Comparison of ENCODE assay signal across 8 cellular contexts in genomic region chr18:54223568-54224241, GRCh38. TPM values are rescaled to one million over a fixed set of nuclear protein-coding genes. Genes with fewer than 3 reads are reported as not detected.
A peak's percentile ranks its signal among the peaks of the same experiment; 100 is the strongest.
DNase-seq lines count a peak whose midpoint lies in the region; ATAC-seq and TF ChIP-seq lines count a peak whose summit lies in the region.

No MANE protein-coding gene starts in this region.

- peak overlapping the region; percentile 62 for H3K27ac ChIP-seq in psoas muscle

- H3K36me3 Mint-ChIP-seq in activated naive CD8-positive, alpha-beta T cell treated with anti-CD3 and anti-CD28 coated beads, Interleukin-2, amount 50 U/mL, for 24 hours (ENCODE audit: low read depth): peaks cover 20% of the 10 kb centered on the region

- peaks cover 54% of the 10 kb centered on the region for H3K4me1 Mint-ChIP-seq in activated naive CD8-positive, alpha-beta T cell treated with anti-CD3 and anti-CD28 coated beads, Interleukin-2, amount 50 U/mL, for 24 hours

- no peak for TF ChIP-seq CTCF in psoas muscle (IDR thresholded peaks at IDR 0.05)

- DNase-seq in ELR (ENCODE audit: low read depth) (peak; percentile 92), HAP-1 (ENCODE audit: low spot score in 2 of 2) (peak; percentile 55 to 59), LoVo (ENCODE audit: low spot score) (peak; percentile 78), left cardiac atrium (peak; percentile 79), psoas muscle (peak; percentile 62 to 66), NAMALWA (ENCODE audit: low spot score) (no peak)
- peak; percentile 48 for DNase-seq in activated naive CD8-positive, alpha-beta T cell treated with anti-CD3 and anti-CD28 coated beads, Interleukin-2, amount 50 U/mL, for 24 hours

- in situ Hi-C loops in HAP-1 (cut with MboI; ENCODE audit: low sequenced_read_pairs): no loop called here

- no peaks in the 10 kb centered on the region for H3K9me3 Mint-ChIP-seq in activated naive CD8-positive, alpha-beta T cell treated with anti-CD3 and anti-CD28 coated beads, Interleukin-2, amount 50 U/mL, for 24 hours

- peak; percentile 31 for ATAC-seq in SK-N-SH treated with all-trans-retinoic acid at 6 μM for 48 hours
- peak; percentile 31 for ATAC-seq in activated naive CD8-positive, alpha-beta T cell treated with anti-CD3 and anti-CD28 coated beads, Interleukin-2, amount 50 U/mL, for 24 hours
- ATAC-seq in left cardiac atrium: peak in 1 of 2 donors; percentile 39
- ATAC-seq in psoas muscle: peak in 1 of 4 donors; percentile 18

- H3K36me3 ChIP-seq in HAP-1 (replicated peaks) (peaks cover 5% of the 10 kb centered on the region), psoas muscle (ENCODE audit: insufficient read depth in 1 of 2, low read depth in 1 of 2) (no peaks in the 10 kb centered on the region)

- H3K9me3 ChIP-seq in HAP-1 (no peaks in the 10 kb centered on the region), psoas muscle (no peaks in the 10 kb centered on the region)

- peak overlapping the region; percentile 91 for H3K27ac Mint-ChIP-seq in activated naive CD8-positive, alpha-beta T cell treated with anti-CD3 and anti-CD28 coated beads, Interleukin-2, amount 50 U/mL, for 24 hours

- H3K4me3 Mint-ChIP-seq in activated naive CD8-positive, alpha-beta T cell treated with anti-CD3 and anti-CD28 coated beads, Interleukin-2, amount 50 U/mL, for 24 hours: peak overlapping the region; percentile 93

- H3K4me1 ChIP-seq in HAP-1 (peaks cover 21% of the 10 kb centered on the region), psoas muscle (peaks cover 19% of the 10 kb centered on the region)

- H3K4me3 ChIP-seq in HAP-1: peak overlapping the region; percentile 42
- H3K4me3 ChIP-seq in psoas muscle: peak overlapping the region; percentile 74

- H3K27me3 Mint-ChIP-seq in activated naive CD8-positive, alpha-beta T cell treated with anti-CD3 and anti-CD28 coated beads, Interleukin-2, amount 50 U/mL, for 24 hours: no peaks in the 10 kb centered on the region

- WGBS in psoas muscle, 3 donors: 1 to 3% (median 2%) methylated on average over 23 to 38 of the region's 39 CpGs

- H3K27me3 ChIP-seq in HAP-1 (ENCODE audit: low read depth) (no peaks in the 10 kb centered on the region), psoas muscle (ENCODE audit: insufficient read depth in 3 of 3, low read length in 2 of 3) (no peaks in the 10 kb centered on the region)

- intact Hi-C loops in left cardiac atrium (cut with DNase I): loop anchor here in 1 of 2 donors (2.0 kb wide), 1 partner anchor 45 kb away; the partner anchor contains the start of gene POLI
- intact Hi-C loops in psoas muscle (cut with DNase I): loop anchor here (1.0 to 5.0 kb wide), 2 partner anchors 44 to 46 kb away; partner anchors contain the start of gene POLI (in 2 of the 2)

TF ChIP-seq in SK-N-SH treated with all-trans-retinoic acid at 6 μM for 48 hours, 23 proteins besides CTCF, POLR2A, EP300 and RAD21:
- no peak for TF ChIP-seq ZNF8 (CRISPR knock-in tag; IDR thresholded peaks at IDR 0.05)
- no peak for TF ChIP-seq CREB5 (CRISPR knock-in tag; IDR thresholded peaks at IDR 0.05; ENCODE audit: low read depth)
- no peak for TF ChIP-seq ESRRG (CRISPR knock-in tag; IDR thresholded peaks at IDR 0.05)
- no peak for TF ChIP-seq TCF4 (CRISPR knock-in tag; IDR thresholded peaks at IDR 0.05; ENCODE audit: borderline replicate concordance)
- no peak for TF ChIP-seq ZC3H10 (CRISPR knock-in tag; IDR thresholded peaks at IDR 0.05)
- no peak for TF ChIP-seq ISL1 (CRISPR knock-in tag; IDR thresholded peaks at IDR 0.05)
- TF ChIP-seq, protein P1, sequence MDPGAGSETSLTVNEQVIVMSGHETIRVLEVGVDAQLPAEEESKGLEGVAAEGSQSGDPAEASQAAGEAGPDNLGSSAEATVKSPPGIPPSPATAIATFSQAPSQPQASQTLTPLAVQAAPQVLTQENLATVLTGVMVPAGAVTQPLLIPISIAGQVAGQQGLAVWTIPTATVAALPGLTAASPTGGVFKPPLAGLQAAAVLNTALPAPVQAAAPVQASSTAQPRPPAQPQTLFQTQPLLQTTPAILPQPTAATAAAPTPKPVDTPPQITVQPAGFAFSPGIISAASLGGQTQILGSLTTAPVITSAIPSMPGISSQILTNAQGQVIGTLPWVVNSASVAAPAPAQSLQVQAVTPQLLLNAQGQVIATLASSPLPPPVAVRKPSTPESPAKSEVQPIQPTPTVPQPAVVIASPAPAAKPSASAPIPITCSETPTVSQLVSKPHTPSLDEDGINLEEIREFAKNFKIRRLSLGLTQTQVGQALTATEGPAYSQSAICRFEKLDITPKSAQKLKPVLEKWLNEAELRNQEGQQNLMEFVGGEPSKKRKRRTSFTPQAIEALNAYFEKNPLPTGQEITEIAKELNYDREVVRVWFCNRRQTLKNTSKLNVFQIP (CRISPR knock-in tag; IDR thresholded peaks at IDR 0.05; ENCODE audit: borderline replicate concordance, low read depth): no peak
- no peak for TF ChIP-seq ARNTL (CRISPR knock-in tag; IDR thresholded peaks at IDR 0.05; ENCODE audit: borderline replicate concordance, low read depth)
- TF ChIP-seq CSDC2 (CRISPR knock-in tag; IDR thresholded peaks at IDR 0.05): no peak
- TF ChIP-seq GLIS3 (CRISPR knock-in tag; IDR thresholded peaks at IDR 0.05): no peak
- TF ChIP-seq TSHZ2 (CRISPR knock-in tag; IDR thresholded peaks at IDR 0.05): no peak
- TF ChIP-seq TOX (CRISPR knock-in tag; IDR thresholded peaks at IDR 0.05; ENCODE audit: borderline replicate concordance): no peak
- TF ChIP-seq ZFP3 (CRISPR knock-in tag; IDR thresholded peaks at IDR 0.05): no peak
- TF ChIP-seq CSRNP3 (CRISPR knock-in tag; IDR thresholded peaks at IDR 0.05): no peak
- TF ChIP-seq ZNF70 (CRISPR knock-in tag; IDR thresholded peaks at IDR 0.05): no peak
- no peak for TF ChIP-seq BACH2 (CRISPR knock-in tag; IDR thresholded peaks at IDR 0.05; ENCODE audit: borderline replicate concordance)
- TF ChIP-seq ZNF565 (CRISPR knock-in tag; conservative IDR thresholded peaks at IDR 0.05; ENCODE audit: low read depth): no peak
- no peak for TF ChIP-seq RARB (CRISPR knock-in tag; IDR thresholded peaks at IDR 0.05)
- no peak for TF ChIP-seq PPARA (CRISPR knock-in tag; IDR thresholded peaks at IDR 0.05; ENCODE audit: borderline replicate concordance)

RNA-seq across cellular contexts. Expression of gene MBD2, which starts 0.8 kb away (rescaled TPM):
- total RNA-seq in left cardiac atrium (10 to 100 TPM; 69.9 to 73.4 TPM), psoas muscle (10 to 100 TPM; 26.9 to 44.7 (median 31.2) TPM)
- polyA plus RNA-seq in psoas muscle: 10 to 100 TPM; 16.0 to 23.4 (median 16.8) TPM

RNA-seq across cellular contexts. Expression of gene POLI, which starts 45.6 kb away (rescaled TPM):
- total RNA-seq in left cardiac atrium (10 to 100 TPM; 18.7 to 20.1 TPM), psoas muscle (10 to 100 TPM in 2 of 4 donors, 1 to 10 TPM in 2; 8.1 to 13.9 (median 10.7) TPM)
- polyA plus RNA-seq in psoas muscle: 10 to 100 TPM in 1 of 3 donors, 1 to 10 TPM in 2; 5.8 to 12.6 (median 8.0) TPM
